ENCODE assay signal across 2 cellular contexts in genomic region chr2:152162141-152162540, GRCh38.
TF ChIP-seq lines count a peak whose summit lies in the region.

No MANE protein-coding gene starts in this region.

TF ChIP-seq in HepG2, 621 proteins besides CTCF, POLR2A, EP300 and RAD21:
- peak; percentile 53; the same call in 1 of the 2 replicates for TF ChIP-seq ZNF121 (CRISPR knock-in tag; IDR thresholded peaks at IDR 0.05)
- no peak for TF ChIP-seq GABPB1 (CRISPR knock-in tag; IDR thresholded peaks at IDR 0.05)
- TF ChIP-seq ZNF124 (CRISPR knock-in tag; IDR thresholded peaks at IDR 0.05): no peak

TF ChIP-seq in K562, 482 proteins besides CTCF, POLR2A, EP300 and RAD21:
- TF ChIP-seq MYBL2 (IDR thresholded peaks at IDR 0.05; ENCODE audit: low read depth) (no peak), MYBL2 (CRISPR knock-in tag; IDR thresholded peaks at IDR 0.05; ENCODE audit: borderline replicate concordance) (no peak), ZKSCAN8 (CRISPR knock-in tag; IDR thresholded peaks at IDR 0.05) (no peak), BCOR (IDR thresholded peaks at IDR 0.05) (0 out of 2 replicates have a peak, but pooled peaks have one; percentile 14), ZBTB33 (CRISPR knock-in tag; IDR thresholded peaks at IDR 0.05) (no peak), NELFE (IDR thresholded peaks at IDR 0.05; ENCODE audit: insufficient read depth, insufficient read length) (no peak), ZNF121 (CRISPR knock-in tag; conservative IDR thresholded peaks at IDR 0.05) (peak; percentile 77)
TF ChIP-seq in K562: peak in this region for 2.
